ENCODE assay signal across 1 cellular context in genomic region chr11:7514099-7514725, GRCh38.
A peak's percentile ranks its signal among the peaks of the same experiment; 100 is the strongest.
TF ChIP-seq lines count a peak whose summit lies in the region.

No MANE protein-coding gene starts in this region.

TF ChIP-seq in WTC11, 78 proteins besides CTCF, POLR2A, EP300 and RAD21 (continued from another document):
- TF ChIP-seq TCF7 (CRISPR knock-in tag; IDR thresholded peaks at IDR 0.05; ENCODE audit: low read depth) (no peak), AFF4 (CRISPR knock-in tag; IDR thresholded peaks at IDR 0.05; ENCODE audit: borderline replicate concordance) (no peak), USF2 (CRISPR knock-in tag; IDR thresholded peaks at IDR 0.05) (no peak), JUN (CRISPR knock-in tag; IDR thresholded peaks at IDR 0.05) (no peak), FOXK1 (CRISPR knock-in tag; IDR thresholded peaks at IDR 0.05) (0 out of 2 replicates have a peak, but pooled peaks have one; percentile 30), ZBTB21 (CRISPR knock-in tag; IDR thresholded peaks at IDR 0.05; ENCODE audit: borderline replicate concordance) (peak; percentile 49; the same call in 1 of the 2 replicates), TP53 (CRISPR knock-in tag; IDR thresholded peaks at IDR 0.05) (no peak), SMAD3 (CRISPR knock-in tag; IDR thresholded peaks at IDR 0.05; ENCODE audit: borderline replicate concordance) (no peak), EMX1 (CRISPR knock-in tag; IDR thresholded peaks at IDR 0.05) (no peak), HMGXB4 (CRISPR knock-in tag; IDR thresholded peaks at IDR 0.05) (no peak; the same call in 1 of the 2 replicates), RORB (CRISPR knock-in tag; IDR thresholded peaks at IDR 0.05) (no peak), NR1H2 (CRISPR knock-in tag; IDR thresholded peaks at IDR 0.05) (no peak), ZNF671 (CRISPR knock-in tag; IDR thresholded peaks at IDR 0.05) (no peak), ZNF396 (CRISPR knock-in tag; IDR thresholded peaks at IDR 0.05; ENCODE audit: borderline replicate concordance) (no peak), GABPB1 (CRISPR knock-in tag; IDR thresholded peaks at IDR 0.05) (no peak), RELA (CRISPR knock-in tag; IDR thresholded peaks at IDR 0.05; ENCODE audit: borderline replicate concordance) (no peak; the same call in 1 of the 2 replicates), CBFB (CRISPR knock-in tag; IDR thresholded peaks at IDR 0.05; ENCODE audit: low read depth) (no peak)
- TF ChIP-seq, protein P1, sequence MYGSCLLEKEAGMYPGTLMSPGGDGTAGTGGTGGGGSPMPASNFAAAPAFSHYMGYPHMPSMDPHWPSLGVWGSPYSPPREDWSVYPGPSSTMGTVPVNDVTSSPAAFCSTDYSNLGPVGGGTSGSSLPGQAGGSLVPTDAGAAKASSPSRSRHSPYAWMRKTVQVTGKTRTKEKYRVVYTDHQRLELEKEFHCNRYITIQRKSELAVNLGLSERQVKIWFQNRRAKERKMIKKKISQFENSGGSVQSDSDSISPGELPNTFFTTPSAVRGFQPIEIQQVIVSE (CRISPR knock-in tag; IDR thresholded peaks at IDR 0.05; ENCODE audit: borderline replicate concordance): no peak
- TF ChIP-seq, protein P2, sequence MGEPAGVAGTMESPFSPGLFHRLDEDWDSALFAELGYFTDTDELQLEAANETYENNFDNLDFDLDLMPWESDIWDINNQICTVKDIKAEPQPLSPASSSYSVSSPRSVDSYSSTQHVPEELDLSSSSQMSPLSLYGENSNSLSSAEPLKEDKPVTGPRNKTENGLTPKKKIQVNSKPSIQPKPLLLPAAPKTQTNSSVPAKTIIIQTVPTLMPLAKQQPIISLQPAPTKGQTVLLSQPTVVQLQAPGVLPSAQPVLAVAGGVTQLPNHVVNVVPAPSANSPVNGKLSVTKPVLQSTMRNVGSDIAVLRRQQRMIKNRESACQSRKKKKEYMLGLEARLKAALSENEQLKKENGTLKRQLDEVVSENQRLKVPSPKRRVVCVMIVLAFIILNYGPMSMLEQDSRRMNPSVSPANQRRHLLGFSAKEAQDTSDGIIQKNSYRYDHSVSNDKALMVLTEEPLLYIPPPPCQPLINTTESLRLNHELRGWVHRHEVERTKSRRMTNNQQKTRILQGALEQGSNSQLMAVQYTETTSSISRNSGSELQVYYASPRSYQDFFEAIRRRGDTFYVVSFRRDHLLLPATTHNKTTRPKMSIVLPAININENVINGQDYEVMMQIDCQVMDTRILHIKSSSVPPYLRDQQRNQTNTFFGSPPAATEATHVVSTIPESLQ (CRISPR knock-in tag; IDR thresholded peaks at IDR 0.05): no peak
- TF ChIP-seq, protein P3, sequence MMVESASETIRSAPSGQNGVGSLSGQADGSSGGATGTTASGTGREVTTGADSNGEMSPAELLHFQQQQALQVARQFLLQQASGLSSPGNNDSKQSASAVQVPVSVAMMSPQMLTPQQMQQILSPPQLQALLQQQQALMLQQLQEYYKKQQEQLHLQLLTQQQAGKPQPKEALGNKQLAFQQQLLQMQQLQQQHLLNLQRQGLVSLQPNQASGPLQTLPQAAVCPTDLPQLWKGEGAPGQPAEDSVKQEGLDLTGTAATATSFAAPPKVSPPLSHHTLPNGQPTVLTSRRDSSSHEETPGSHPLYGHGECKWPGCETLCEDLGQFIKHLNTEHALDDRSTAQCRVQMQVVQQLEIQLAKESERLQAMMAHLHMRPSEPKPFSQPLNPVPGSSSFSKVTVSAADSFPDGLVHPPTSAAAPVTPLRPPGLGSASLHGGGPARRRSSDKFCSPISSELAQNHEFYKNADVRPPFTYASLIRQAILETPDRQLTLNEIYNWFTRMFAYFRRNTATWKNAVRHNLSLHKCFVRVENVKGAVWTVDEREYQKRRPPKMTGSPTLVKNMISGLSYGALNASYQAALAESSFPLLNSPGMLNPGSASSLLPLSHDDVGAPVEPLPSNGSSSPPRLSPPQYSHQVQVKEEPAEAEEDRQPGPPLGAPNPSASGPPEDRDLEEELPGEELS (CRISPR knock-in tag; IDR thresholded peaks at IDR 0.05): peak; percentile 48; the same call in 1 of the 2 replicates
- TF ChIP-seq, protein P4, sequence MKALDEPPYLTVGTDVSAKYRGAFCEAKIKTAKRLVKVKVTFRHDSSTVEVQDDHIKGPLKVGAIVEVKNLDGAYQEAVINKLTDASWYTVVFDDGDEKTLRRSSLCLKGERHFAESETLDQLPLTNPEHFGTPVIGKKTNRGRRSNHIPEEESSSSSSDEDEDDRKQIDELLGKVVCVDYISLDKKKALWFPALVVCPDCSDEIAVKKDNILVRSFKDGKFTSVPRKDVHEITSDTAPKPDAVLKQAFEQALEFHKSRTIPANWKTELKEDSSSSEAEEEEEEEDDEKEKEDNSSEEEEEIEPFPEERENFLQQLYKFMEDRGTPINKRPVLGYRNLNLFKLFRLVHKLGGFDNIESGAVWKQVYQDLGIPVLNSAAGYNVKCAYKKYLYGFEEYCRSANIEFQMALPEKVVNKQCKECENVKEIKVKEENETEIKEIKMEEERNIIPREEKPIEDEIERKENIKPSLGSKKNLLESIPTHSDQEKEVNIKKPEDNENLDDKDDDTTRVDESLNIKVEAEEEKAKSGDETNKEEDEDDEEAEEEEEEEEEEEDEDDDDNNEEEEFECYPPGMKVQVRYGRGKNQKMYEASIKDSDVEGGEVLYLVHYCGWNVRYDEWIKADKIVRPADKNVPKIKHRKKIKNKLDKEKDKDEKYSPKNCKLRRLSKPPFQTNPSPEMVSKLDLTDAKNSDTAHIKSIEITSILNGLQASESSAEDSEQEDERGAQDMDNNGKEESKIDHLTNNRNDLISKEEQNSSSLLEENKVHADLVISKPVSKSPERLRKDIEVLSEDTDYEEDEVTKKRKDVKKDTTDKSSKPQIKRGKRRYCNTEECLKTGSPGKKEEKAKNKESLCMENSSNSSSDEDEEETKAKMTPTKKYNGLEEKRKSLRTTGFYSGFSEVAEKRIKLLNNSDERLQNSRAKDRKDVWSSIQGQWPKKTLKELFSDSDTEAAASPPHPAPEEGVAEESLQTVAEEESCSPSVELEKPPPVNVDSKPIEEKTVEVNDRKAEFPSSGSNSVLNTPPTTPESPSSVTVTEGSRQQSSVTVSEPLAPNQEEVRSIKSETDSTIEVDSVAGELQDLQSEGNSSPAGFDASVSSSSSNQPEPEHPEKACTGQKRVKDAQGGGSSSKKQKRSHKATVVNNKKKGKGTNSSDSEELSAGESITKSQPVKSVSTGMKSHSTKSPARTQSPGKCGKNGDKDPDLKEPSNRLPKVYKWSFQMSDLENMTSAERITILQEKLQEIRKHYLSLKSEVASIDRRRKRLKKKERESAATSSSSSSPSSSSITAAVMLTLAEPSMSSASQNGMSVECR (CRISPR knock-in tag; IDR thresholded peaks at IDR 0.05; ENCODE audit: borderline replicate concordance): peak; percentile 57; the same call in 1 of the 2 replicates
- TF ChIP-seq, protein P5, sequence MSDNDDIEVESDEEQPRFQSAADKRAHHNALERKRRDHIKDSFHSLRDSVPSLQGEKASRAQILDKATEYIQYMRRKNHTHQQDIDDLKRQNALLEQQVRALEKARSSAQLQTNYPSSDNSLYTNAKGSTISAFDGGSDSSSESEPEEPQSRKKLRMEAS (CRISPR knock-in tag; IDR thresholded peaks at IDR 0.05): 0 out of 2 replicates have a peak, but pooled peaks have one; percentile 34
- TF ChIP-seq, protein P6, sequence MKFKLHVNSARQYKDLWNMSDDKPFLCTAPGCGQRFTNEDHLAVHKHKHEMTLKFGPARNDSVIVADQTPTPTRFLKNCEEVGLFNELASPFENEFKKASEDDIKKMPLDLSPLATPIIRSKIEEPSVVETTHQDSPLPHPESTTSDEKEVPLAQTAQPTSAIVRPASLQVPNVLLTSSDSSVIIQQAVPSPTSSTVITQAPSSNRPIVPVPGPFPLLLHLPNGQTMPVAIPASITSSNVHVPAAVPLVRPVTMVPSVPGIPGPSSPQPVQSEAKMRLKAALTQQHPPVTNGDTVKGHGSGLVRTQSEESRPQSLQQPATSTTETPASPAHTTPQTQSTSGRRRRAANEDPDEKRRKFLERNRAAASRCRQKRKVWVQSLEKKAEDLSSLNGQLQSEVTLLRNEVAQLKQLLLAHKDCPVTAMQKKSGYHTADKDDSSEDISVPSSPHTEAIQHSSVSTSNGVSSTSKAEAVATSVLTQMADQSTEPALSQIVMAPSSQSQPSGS (CRISPR knock-in tag; IDR thresholded peaks at IDR 0.05; ENCODE audit: borderline replicate concordance, low read depth): no peak
- TF ChIP-seq, protein P7, sequence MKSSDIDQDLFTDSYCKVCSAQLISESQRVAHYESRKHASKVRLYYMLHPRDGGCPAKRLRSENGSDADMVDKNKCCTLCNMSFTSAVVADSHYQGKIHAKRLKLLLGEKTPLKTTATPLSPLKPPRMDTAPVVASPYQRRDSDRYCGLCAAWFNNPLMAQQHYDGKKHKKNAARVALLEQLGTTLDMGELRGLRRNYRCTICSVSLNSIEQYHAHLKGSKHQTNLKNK (CRISPR knock-in tag; IDR thresholded peaks at IDR 0.05): no peak
